In the genomic region with DNA sequence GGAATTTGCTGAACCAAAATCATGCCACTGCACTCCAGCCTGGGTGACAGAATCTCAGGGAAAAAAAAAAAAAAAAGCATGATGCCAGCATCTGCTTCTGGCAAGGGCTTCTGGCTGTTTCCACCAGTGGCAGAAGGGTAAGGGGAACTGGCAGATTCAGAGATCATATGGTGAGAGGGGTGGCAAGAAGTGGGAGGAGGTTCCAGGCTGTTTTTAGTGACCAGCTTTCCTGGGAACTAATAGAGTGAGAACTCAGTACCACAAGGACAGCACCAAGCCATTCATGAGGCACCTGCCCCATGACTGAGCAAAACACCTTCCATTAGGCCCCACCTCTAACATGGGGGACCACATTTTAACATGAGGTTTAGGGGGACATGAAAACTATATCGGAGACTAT, we compare ENCODE assay signal across 18 cellular contexts. TPM values are rescaled to one million over a fixed set of nuclear protein-coding genes. Genes with fewer than 3 reads are reported as not detected.
A peak's percentile ranks its signal among the peaks of the same experiment; 100 is the strongest.
DNase-seq lines count a peak whose midpoint lies in the region; ATAC-seq lines count a peak whose summit lies in the region.
"Had no signal": no experiment of that assay in that cellular context is flagged by ENCODE, and none has a peak within 500 bp of the region (broad histone marks: within the 10 kb centered on the region; RNA-seq: fewer than 3 reads in every experiment).

No MANE protein-coding gene starts in this region.

- no peak for DNase-seq in activated CD4-positive, alpha-beta T cell treated with anti-CD3 and anti-CD28 coated beads for 36 hours
- no peak for DNase-seq in activated CD4-positive, alpha-beta T cell treated with anti-CD3 and anti-CD28 coated beads, Interleukin-2, amount 10 ng/mL, durations not matched to agents 7 days and 5 days
- no peak for DNase-seq in left ventricle myocardium superior
- no peak for DNase-seq in left cardiac atrium
- DNase-seq in stimulated activated naive B cell treated with anti-CD40 and anti-IgM and Interleukin-4, amounts not matched to agents 10 μg/mL and 1 μg/mL and 100 μg/mL, for 72 hours = no peak
- DNase-seq in NCI-H226 = no peak
- DNase-seq: ACHN; BE2C; C1 segment of cervical spinal cord; CD4-positive, CD25-positive, alpha-beta regulatory T cell; CD8-positive, alpha-beta memory T cell; COR-L47; DMS153; DMS79; GDM1; GM23248; HFFc6 had no signal

- intact Hi-C loops in activated CD4-positive, alpha-beta T cell treated with anti-CD3 and anti-CD28 coated beads for 36 hours (cut with DNase I, micrococcal nuclease) = no loop called here
- intact Hi-C loops in left ventricle myocardium superior (cut with micrococcal nuclease) = no loop called here
- intact Hi-C loops in left cardiac atrium (cut with DNase I) = loop anchor here in 1 of 2 donors (5.0 to 10.0 kb wide), 2 partner anchors 143 to 250 kb away; no protein-coding TSS in a partner anchor

- H3K9me3 Mint-ChIP-seq in activated CD4-positive, alpha-beta T cell treated with anti-CD3 and anti-CD28 coated beads for 36 hours (ENCODE audit: low read depth) = peaks cover 11% of the 10 kb centered on the region
- H3K9me3 Mint-ChIP-seq in activated CD4-positive, alpha-beta T cell treated with anti-CD3 and anti-CD28 coated beads, Interleukin-2, amount 10 ng/mL, durations not matched to agents 7 days and 5 days = peaks cover 23% of the 10 kb centered on the region
- peaks cover 5 to 11% of the 10 kb centered on the region in 2 donors for H3K9me3 Mint-ChIP-seq in stimulated activated naive B cell treated with anti-CD40 and anti-IgM and Interleukin-4, amounts not matched to agents 10 μg/mL and 1 μg/mL and 100 μg/mL, for 72 hours

- no peak overlapping the region for H3K4me3 Mint-ChIP-seq in activated CD4-positive, alpha-beta T cell treated with anti-CD3 and anti-CD28 coated beads for 36 hours
- H3K4me3 Mint-ChIP-seq in activated CD4-positive, alpha-beta T cell treated with anti-CD3 and anti-CD28 coated beads, Interleukin-2, amount 10 ng/mL, durations not matched to agents 7 days and 5 days = no peak overlapping the region
- H3K4me3 Mint-ChIP-seq in stimulated activated naive B cell treated with anti-CD40 and anti-IgM and Interleukin-4, amounts not matched to agents 10 μg/mL and 1 μg/mL and 100 μg/mL, for 72 hours = no peak overlapping the region
- H3K4me3 Mint-ChIP-seq: CD4-positive, CD25-positive, alpha-beta regulatory T cell; CD8-positive, alpha-beta memory T cell; HFFc6 had no signal

- CTCF ChIA-PET in activated CD4-positive, alpha-beta T cell treated with anti-CD3 and anti-CD28 coated beads for 36 hours (lab: Charles Lee) = interaction anchor here (1.2 kb wide), 1 partner anchor 17 kb away, joined by 3 read pairs; no protein-coding TSS in a partner anchor
- CTCF ChIA-PET in activated CD4-positive, alpha-beta T cell treated with anti-CD3 and anti-CD28 coated beads, Interleukin-2, amount 10 ng/mL, durations not matched to agents 7 days and 5 days (lab: Charles Lee) = no interaction called here

- no peak for ATAC-seq in activated CD4-positive, alpha-beta T cell treated with anti-CD3 and anti-CD28 coated beads for 36 hours
- ATAC-seq in left ventricle myocardium superior (peak; percentile 50), left cardiac atrium (no peak)
- ATAC-seq in stimulated activated naive B cell treated with anti-CD40 and anti-IgM and Interleukin-4, amounts not matched to agents 10 μg/mL and 1 μg/mL and 100 μg/mL, for 72 hours (replicated peaks) = no peak
- ATAC-seq: HCT116 had no signal

- POLR2A ChIA-PET in activated CD4-positive, alpha-beta T cell treated with anti-CD3 and anti-CD28 coated beads for 36 hours (lab: Charles Lee) = no interaction called here
- POLR2A ChIA-PET in activated CD4-positive, alpha-beta T cell treated with anti-CD3 and anti-CD28 coated beads, Interleukin-2, amount 10 ng/mL, durations not matched to agents 7 days and 5 days (lab: Charles Lee) = no interaction called here

- no peaks in the 10 kb centered on the region for H3K4me1 Mint-ChIP-seq in activated CD4-positive, alpha-beta T cell treated with anti-CD3 and anti-CD28 coated beads for 36 hours
- no peaks in the 10 kb centered on the region for H3K4me1 Mint-ChIP-seq in activated CD4-positive, alpha-beta T cell treated with anti-CD3 and anti-CD28 coated beads, Interleukin-2, amount 10 ng/mL, durations not matched to agents 7 days and 5 days
- no peaks in the 10 kb centered on the region for H3K4me1 Mint-ChIP-seq in stimulated activated naive B cell treated with anti-CD40 and anti-IgM and Interleukin-4, amounts not matched to agents 10 μg/mL and 1 μg/mL and 100 μg/mL, for 72 hours

- H3K36me3 Mint-ChIP-seq in activated CD4-positive, alpha-beta T cell treated with anti-CD3 and anti-CD28 coated beads for 36 hours (ENCODE audit: low read depth) = peaks cover 6% of the 10 kb centered on the region
- peaks cover 17% of the 10 kb centered on the region for H3K36me3 Mint-ChIP-seq in activated CD4-positive, alpha-beta T cell treated with anti-CD3 and anti-CD28 coated beads, Interleukin-2, amount 10 ng/mL, durations not matched to agents 7 days and 5 days (ENCODE audit: low read depth)
- peaks cover 3 to 21% of the 10 kb centered on the region in 2 donors for H3K36me3 Mint-ChIP-seq in stimulated activated naive B cell treated with anti-CD40 and anti-IgM and Interleukin-4, amounts not matched to agents 10 μg/mL and 1 μg/mL and 100 μg/mL, for 72 hours

- H3K27me3 Mint-ChIP-seq in activated CD4-positive, alpha-beta T cell treated with anti-CD3 and anti-CD28 coated beads for 36 hours = no peaks in the 10 kb centered on the region
- H3K27me3 Mint-ChIP-seq in activated CD4-positive, alpha-beta T cell treated with anti-CD3 and anti-CD28 coated beads, Interleukin-2, amount 10 ng/mL, durations not matched to agents 7 days and 5 days = peaks cover 2% of the 10 kb centered on the region
- H3K27me3 Mint-ChIP-seq in stimulated activated naive B cell treated with anti-CD40 and anti-IgM and Interleukin-4, amounts not matched to agents 10 μg/mL and 1 μg/mL and 100 μg/mL, for 72 hours = peaks cover 4 to 6% of the 10 kb centered on the region in 2 donors
- H3K27me3 Mint-ChIP-seq: CD4-positive, CD25-positive, alpha-beta regulatory T cell had no signal

- H3K27ac Mint-ChIP-seq in activated CD4-positive, alpha-beta T cell treated with anti-CD3 and anti-CD28 coated beads for 36 hours = peak overlapping the region; percentile 10
- no peak overlapping the region for H3K27ac Mint-ChIP-seq in activated CD4-positive, alpha-beta T cell treated with anti-CD3 and anti-CD28 coated beads, Interleukin-2, amount 10 ng/mL, durations not matched to agents 7 days and 5 days
- H3K27ac Mint-ChIP-seq in stimulated activated naive B cell treated with anti-CD40 and anti-IgM and Interleukin-4, amounts not matched to agents 10 μg/mL and 1 μg/mL and 100 μg/mL, for 72 hours = peak overlapping the region; percentile 31
- H3K27ac Mint-ChIP-seq: CD4-positive, CD25-positive, alpha-beta regulatory T cell; HFFc6 had no signal

RNA-seq across cellular contexts. Expression of gene CLASP1, which starts 18.4 kb away (rescaled TPM):
- total RNA-seq in activated CD4-positive, alpha-beta T cell treated with anti-CD3 and anti-CD28 coated beads for 36 hours = 10 to 100 TPM; 56.8 to 75.6 TPM
- 10 to 100 TPM; 52.7 to 54.9 TPM for total RNA-seq in activated CD4-positive, alpha-beta T cell treated with anti-CD3 and anti-CD28 coated beads, Interleukin-2, amount 10 ng/mL, durations not matched to agents 7 days and 5 days
- total RNA-seq in left ventricle myocardium superior = 66.5 TPM
- total RNA-seq in left cardiac atrium = 10 to 100 TPM; 46.0 to 48.2 TPM
